In genomic region chr11:15878756-15879155, GRCh38 we compare ENCODE assay signal across 36 cellular contexts.
"Had no signal": no experiment of that assay in that cellular context is flagged by ENCODE, and none has a peak within 500 bp of the region (broad histone marks: within the 10 kb centered on the region; RNA-seq: fewer than 3 reads in every experiment).

No MANE protein-coding gene starts in this region.

- H3K27me3 ChIP-seq: brain microvascular endothelial cell, cardiac muscle cell, Peyer's patch had no signal

- H3K27ac ChIP-seq: brain microvascular endothelial cell, cardiac muscle cell, Peyer's patch, RWPE1, SK-N-MC, WERI-Rb-1 had no signal

- H3K4me3 ChIP-seq: cardiac muscle cell, Peyer's patch, SK-N-MC had no signal

- H3K27me3 Mint-ChIP-seq: activated CD4-positive, alpha-beta memory T cell treated with anti-CD3 and anti-CD28 coated beads, Interleukin-2, amount 10 ng/mL, durations not matched to agents 7 days and 5 days; activated naive CD8-positive, alpha-beta T cell treated with anti-CD3 and anti-CD28 coated beads for 36 hours; central memory CD8-positive, alpha-beta T cell had no signal

- DNase-seq: activated CD4-positive, alpha-beta memory T cell treated with anti-CD3 and anti-CD28 coated beads, Interleukin-2, amount 10 ng/mL, durations not matched to agents 7 days and 5 days; activated CD4-positive, alpha-beta T cell treated with anti-CD3 and anti-CD28 coated beads for 1 hour; activated CD4-positive, alpha-beta T cell treated with anti-CD3 and anti-CD28 coated beads for 48 hours; activated CD4-positive, CD25-positive, alpha-beta regulatory T cell; activated effector memory CD4-positive, alpha-beta T cell treated with anti-CD3 and anti-CD28 coated beads, Interleukin-2, amount 50 U/mL, for 16 hours; activated naive CD4-positive, alpha-beta T cell; activated naive CD4-positive, alpha-beta T cell treated with anti-CD3 and anti-CD28 coated beads, Interleukin-2, amount 50 U/mL, for 16 hours; activated naive CD8-positive, alpha-beta T cell treated with anti-CD3 and anti-CD28 coated beads for 36 hours; activated T-cell treated with anti-CD3 and anti-CD28 coated beads, Interleukin-2, amount 50 U/mL, for 1 hour; activated T-cell treated with anti-CD3 and anti-CD28 coated beads, Interleukin-2, amount 50 U/mL, for 72 hours; amniotic stem cell; aorta; brain microvascular endothelial cell; MM.1S; MV-4-11; NCI-H1092 treated with DMSO at 0.1 percent for 48 hours; NCI-H1417; NCI-H146; NCI-H187; NCI-H2029 treated with DMSO at 0.1 percent for 48 hours; NCI-H2107; NCI-H2171; NCI-H510A; NCI-H526; NCI-H748 treated with DMSO at 0.1 percent for 48 hours; NK-92 treated with Interleukin-12 subunit alpha and Interleukin-12 subunit beta, amount 100 ng/mL, for 24 hours; PC-3; Peyer's patch; T1000; WERI-Rb-1 had no signal

- H3K4me3 Mint-ChIP-seq: activated CD4-positive, alpha-beta memory T cell treated with anti-CD3 and anti-CD28 coated beads, Interleukin-2, amount 10 ng/mL, durations not matched to agents 7 days and 5 days; activated naive CD8-positive, alpha-beta T cell treated with anti-CD3 and anti-CD28 coated beads for 36 hours; activated T-cell treated with anti-CD3 and anti-CD28 coated beads, Interleukin-2, amount 50 U/mL, for 72 hours; activated T-helper 17 cell treated with anti-CD3 and anti-CD28 coated beads, Interleukin-2, amount 50 U/mL, for 72 hours; central memory CD8-positive, alpha-beta T cell had no signal

- H3K36me3 ChIP-seq: brain microvascular endothelial cell, cardiac muscle cell, Peyer's patch, WERI-Rb-1 had no signal

- ATAC-seq: activated T-cell treated with anti-CD3 and anti-CD28 coated beads, Interleukin-2, amount 50 U/mL, for 72 hours; activated T-helper 17 cell treated with anti-CD3 and anti-CD28 coated beads, Interleukin-2, amount 50 U/mL, for 72 hours; PC-3; Right ventricle myocardium inferior had no signal

- H3K4me1 Mint-ChIP-seq: activated CD4-positive, alpha-beta memory T cell treated with anti-CD3 and anti-CD28 coated beads, Interleukin-2, amount 10 ng/mL, durations not matched to agents 7 days and 5 days; activated naive CD8-positive, alpha-beta T cell treated with anti-CD3 and anti-CD28 coated beads for 36 hours; activated T-helper 17 cell treated with anti-CD3 and anti-CD28 coated beads, Interleukin-2, amount 50 U/mL, for 72 hours; central memory CD8-positive, alpha-beta T cell had no signal

- H3K9me3 ChIP-seq: Peyer's patch had no signal

- H3K4me1 ChIP-seq: Peyer's patch had no signal

- H3K27ac Mint-ChIP-seq: activated CD4-positive, alpha-beta memory T cell treated with anti-CD3 and anti-CD28 coated beads, Interleukin-2, amount 10 ng/mL, durations not matched to agents 7 days and 5 days; activated naive CD8-positive, alpha-beta T cell treated with anti-CD3 and anti-CD28 coated beads for 36 hours; activated T-cell treated with anti-CD3 and anti-CD28 coated beads, Interleukin-2, amount 50 U/mL, for 72 hours; activated T-helper 17 cell treated with anti-CD3 and anti-CD28 coated beads, Interleukin-2, amount 50 U/mL, for 72 hours had no signal

- H3K36me3 Mint-ChIP-seq: activated naive CD8-positive, alpha-beta T cell treated with anti-CD3 and anti-CD28 coated beads for 36 hours had no signal

- H3K9me3 Mint-ChIP-seq: activated CD4-positive, alpha-beta memory T cell treated with anti-CD3 and anti-CD28 coated beads, Interleukin-2, amount 10 ng/mL, durations not matched to agents 7 days and 5 days; activated naive CD8-positive, alpha-beta T cell treated with anti-CD3 and anti-CD28 coated beads for 36 hours; activated T-helper 17 cell treated with anti-CD3 and anti-CD28 coated beads, Interleukin-2, amount 50 U/mL, for 72 hours had no signal
